Comparison of ENCODE assay signal across 8 cellular contexts in the genomic region with DNA sequence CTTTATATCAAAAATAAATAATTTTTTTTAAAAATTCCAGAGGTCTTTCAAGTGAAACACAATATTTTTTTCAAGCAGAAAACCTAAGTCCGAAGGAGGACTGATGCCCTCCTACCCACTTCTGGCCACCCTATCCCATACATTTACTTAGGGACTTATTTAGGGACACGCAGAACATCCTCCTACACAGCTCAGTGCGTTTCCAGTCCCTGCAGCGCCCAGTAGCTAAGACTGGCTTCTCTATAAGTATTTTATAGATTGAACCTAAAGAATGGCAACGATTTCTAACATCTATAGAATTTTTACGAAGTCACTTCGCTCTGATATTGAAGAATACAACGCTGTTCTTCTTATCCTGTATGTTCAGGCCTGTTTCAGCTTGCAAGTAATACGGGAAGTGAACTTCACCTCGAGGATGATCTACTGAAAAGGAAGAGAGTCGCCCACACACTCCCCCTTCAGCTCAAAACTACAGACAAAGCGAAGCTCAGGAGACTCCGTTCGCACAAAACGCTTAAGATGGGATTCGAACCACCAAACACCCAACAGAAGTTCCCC. TPM values are rescaled to one million over a fixed set of nuclear protein-coding genes. Genes with fewer than 3 reads are reported as not detected.
DNase-seq lines count a peak whose midpoint lies in the region; ATAC-seq and TF ChIP-seq lines count a peak whose summit lies in the region.

No MANE protein-coding gene starts in this region.

- H3K4me1 ChIP-seq in PC-3 (ENCODE audit: insufficient read depth, low read length), result peaks cover 7% of the 10 kb centered on the region

- H3F3A ChIP-seq in PC-3 (ENCODE audit: low read length, unreplicated experiment), result no peaks in the 10 kb centered on the region

- H3K4me1 Mint-ChIP-seq in progenitor cell of endocrine pancreas (ENCODE audit: low read depth), result peaks cover 31% of the 10 kb centered on the region

- H2AFZ ChIP-seq in PC-3 (ENCODE audit: low read length), result peak overlapping the region; percentile 71

- H3K79me2 ChIP-seq in PC-3 (ENCODE audit: low read length), result peaks cover 61% of the 10 kb centered on the region

- ATAC-seq in PC-3, result no peak; the same call in 1 of the 2 replicates

- no peaks in the 10 kb centered on the region for H3K9me2 ChIP-seq in PC-3 (replicated peaks; ENCODE audit: low read length)

- H3K27me3 Mint-ChIP-seq in progenitor cell of endocrine pancreas, result no peaks in the 10 kb centered on the region

- no peaks in the 10 kb centered on the region for H4K20me1 ChIP-seq in PC-3 (ENCODE audit: low read length)

- H3K9me3 Mint-ChIP-seq in progenitor cell of endocrine pancreas (ENCODE audit: low read depth), result no peaks in the 10 kb centered on the region

- H3K4me2 ChIP-seq in PC-3 (ENCODE audit: low read length), result peak overlapping the region; percentile 85

- no peak overlapping the region for H3K27ac ChIP-seq in PC-3 (ENCODE audit: low read length)

- TF ChIP-seq CTCF in GM12864 (IDR thresholded peaks at IDR 0.05; ENCODE audit: low read depth, low read length, missing control alignments) (no peak), PC-3 (conservative IDR thresholded peaks at IDR 0.05; ENCODE audit: low read depth, low read length) (no peak), epithelial cell of proximal tubule (conservative IDR thresholded peaks at IDR 0.05; ENCODE audit: low read depth, low read length) (no peak), progenitor cell of endocrine pancreas (IDR thresholded peaks at IDR 0.05; ENCODE audit: unreplicated experiment) (no peak)

- peak overlapping the region; percentile 90 for H3K27ac Mint-ChIP-seq in progenitor cell of endocrine pancreas

- CTCF ChIA-PET in PC-3 (lab: Charles Lee), result interaction anchor here (0.6 kb wide), 2 partner anchors 32 kb away, joined by 3 read pairs; no protein-coding TSS in a partner anchor

- peak overlapping the region; percentile 96 for H3K4me3 Mint-ChIP-seq in progenitor cell of endocrine pancreas (ENCODE audit: low read depth)

- peak overlapping the region; percentile 95 for H3K9ac ChIP-seq in PC-3 (ENCODE audit: low read length)

- H3K27me3 ChIP-seq in PC-3 (ENCODE audit: low read length), result no peaks in the 10 kb centered on the region

- no peaks in the 10 kb centered on the region; the same call in 1 of the 2 replicates for H3K36me3 ChIP-seq in PC-3 (ENCODE audit: low read depth, low read length)

- DNase-seq in GM12864 (ENCODE audit: low read depth) (no peak), PC-3 (no peak), epithelial cell of proximal tubule (ENCODE audit: low read depth) (no peak), progenitor cell of endocrine pancreas (ENCODE audit: low spot score, unreplicated experiment) (no peak), T1000 (lab: John Stamatoyannopoulos, UW) (no peak), OCI-M1 (lab: John Stamatoyannopoulos, UW) (no peak), D341Med (ENCODE audit: low spot score) (no peak), midbrain (lab: John Stamatoyannopoulos, UW) (no peak)

- POLR2A ChIA-PET in PC-3 (lab: Charles Lee; ENCODE audit: unreplicated experiment), result interaction anchor here (0.6 kb wide), 1 partner anchor 32 kb away, joined by 3 read pairs; no protein-coding TSS in a partner anchor

- peaks cover 8% of the 10 kb centered on the region for H3K36me3 Mint-ChIP-seq in progenitor cell of endocrine pancreas (ENCODE audit: insufficient read depth)

- no TSS peak for BruUV-seq in PC-3 (replicated peaks; lab: Mats Ljungman, UMichigan)

- intact Hi-C loops in PC-3 (cut with micrococcal nuclease), result no loop called here

- H3K9me3 ChIP-seq in PC-3 (ENCODE audit: low read length), result no peaks in the 10 kb centered on the region

- H3K4me3 ChIP-seq in GM12864 (ENCODE audit: low read depth, low read length) (peak overlapping the region; percentile 94), PC-3 (ENCODE audit: low read length) (peak overlapping the region; percentile 81), epithelial cell of proximal tubule (ENCODE audit: low read depth, low read length) (peak overlapping the region; percentile 95)

RNA-seq across cellular contexts. Expression of a gene that starts 0.3 kb away (rescaled TPM):
- total RNA-seq in PC-3 (2014; rRNA removed) (21.0 and 23.7 TPM in 2 replicates), epithelial cell of proximal tubule (13.1 and 19.9 TPM in 2 replicates), progenitor cell of endocrine pancreas (24.1 and 25.6 TPM in 2 replicates)

RNA-seq across cellular contexts. Expression of a gene that starts 0.6 kb away (rescaled TPM):
- total RNA-seq in PC-3 (2014; rRNA removed) (13.9 and 14.1 TPM in 2 replicates), epithelial cell of proximal tubule (19.7 and 28.3 TPM in 2 replicates), progenitor cell of endocrine pancreas (15.3 and 18.5 TPM in 2 replicates)

RNA-seq across cellular contexts. Expression of a gene that starts 31.2 kb away (rescaled TPM):
- total RNA-seq in PC-3 (2014; rRNA removed) (7.1 and 18.8 TPM in 2 replicates), epithelial cell of proximal tubule (17.1 and 20.9 TPM in 2 replicates), progenitor cell of endocrine pancreas (39.9 and 40.4 TPM in 2 replicates)

RNA-seq across cellular contexts. Expression of a gene that starts 59.1 kb away (rescaled TPM):
- 125 and 191 TPM in 2 replicates for total RNA-seq in PC-3 (2014; rRNA removed)
- 147 and 153 TPM in 2 replicates for total RNA-seq in epithelial cell of proximal tubule
- total RNA-seq in progenitor cell of endocrine pancreas, result 126 and 130 TPM in 2 replicates
